20 cellular contexts compared by ENCODE assay signal in genomic region chr3:28008235-28008634, GRCh38.
"Had no signal": no experiment of that assay in that cellular context is flagged by ENCODE, and none has a peak within 500 bp of the region (broad histone marks: within the 10 kb centered on the region; RNA-seq: fewer than 3 reads in every experiment).

No MANE protein-coding gene starts in this region.

- H3K9ac ChIP-seq: parathyroid adenoma had no signal

- H3K4me3 ChIP-seq: ascending aorta, gastrocnemius medialis, thyroid gland had no signal

- H3K79me2 ChIP-seq: parathyroid adenoma had no signal

- H2AFZ ChIP-seq: parathyroid adenoma had no signal

- H3K27ac ChIP-seq: ascending aorta, neutrophil, parathyroid adenoma, thyroid gland had no signal

- ATAC-seq: activated CD8-positive, alpha-beta T cell treated with anti-CD3 and anti-CD28 coated beads for 36 hours; esophagus mucosa; gastrocnemius medialis; natural killer cell treated with Interleukin-12 subunit alpha and Interleukin-12 subunit beta and Interleukin-15 and Interleukin-18, amount 100 ng/mL, for 72 hours had no signal

- H3K4me1 ChIP-seq: ascending aorta, gastrocnemius medialis, parathyroid adenoma, thyroid gland had no signal

- H3K27me3 ChIP-seq: ascending aorta, gastrocnemius medialis, neutrophil, thyroid gland had no signal

- H3K36me3 ChIP-seq: ascending aorta, gastrocnemius medialis, neutrophil, thyroid gland had no signal

- H3K9me3 ChIP-seq: ascending aorta, gastrocnemius medialis, neutrophil, thyroid gland had no signal

- DNase-seq: activated CD4-positive, alpha-beta T cell treated with anti-CD3 and anti-CD28 coated beads for 48 hours; activated CD4-positive, CD25-positive, alpha-beta regulatory T cell; activated CD8-positive, alpha-beta T cell treated with anti-CD3 and anti-CD28 coated beads for 36 hours; activated gamma-delta T cell; activated T-cell treated with anti-CD3 and anti-CD28 coated beads, Interleukin-2, amount 50 U/mL, for 48 hours; effector CD4-positive, alpha-beta T cell; gastrocnemius medialis; head of caudate nucleus; immature natural killer cell; kidney glomerular epithelial cell; mesendoderm; stimulated activated CD8-positive, alpha-beta memory T cell treated with anti-CD3 and anti-CD28 coated beads, Interleukin-4, amount 100 ng/mL, for 48 hours; stimulated activated naive CD4-positive, alpha-beta T cell treated with Interleukin-2 at 50 U/mL for 16 hours; T-helper 9 cell; thyroid gland had no signal
